ENCODE assay signal across 21 cellular contexts in genomic region chr18:48575301-48575657, GRCh38. TPM values are rescaled to one million over a fixed set of nuclear protein-coding genes. Genes with fewer than 3 reads are reported as not detected.
A peak's percentile ranks its signal among the peaks of the same experiment; 100 is the strongest.
DNase-seq lines count a peak whose midpoint lies in the region; TF ChIP-seq lines count a peak whose summit lies in the region.
"Had no signal": no experiment of that assay in that cellular context is flagged by ENCODE, and none has a peak within 500 bp of the region (broad histone marks: within the 10 kb centered on the region; RNA-seq: fewer than 3 reads in every experiment).

No MANE protein-coding gene starts in this region.

- TF ChIP-seq EP300 in SK-N-SH (IDR thresholded peaks at IDR 0.05; ENCODE audit: borderline replicate concordance in 1 of 2, low read depth in 1 of 2, low read length in 1 of 2) = peak in 1 of 2 experiments; percentile 76; a peak in 2 of 4 replicates

- 0 out of 2 replicates have a peak, but pooled peaks cover 7% of the 10 kb centered on the region for H3K9me3 ChIP-seq in SK-N-SH
- H3K9me3 ChIP-seq: testis had no signal

- H3K9me2 ChIP-seq in SK-N-SH = no peaks in the 10 kb centered on the region

- peaks cover 100% of the 10 kb centered on the region for H3K79me2 ChIP-seq in SK-N-SH (ENCODE audit: insufficient read depth)

- no peak overlapping the region for H3K4me3 Mint-ChIP-seq in endothelial cell (ENCODE audit: unreplicated experiment)
- H3K4me3 Mint-ChIP-seq: CD14-positive monocyte; stimulated activated effector memory CD8-positive, alpha-beta T cell treated with anti-CD3 and anti-CD28 coated beads, Interleukin-12 subunit alpha, Interleukin-12 subunit beta, amount 100 ng/mL, for 72 hours had no signal

- H3K9me3 Mint-ChIP-seq in endothelial cell (ENCODE audit: unreplicated experiment) = no peaks in the 10 kb centered on the region

- H3K27me3 ChIP-seq in SK-N-SH (ENCODE audit: insufficient read depth) = no peaks in the 10 kb centered on the region
- H3K27me3 ChIP-seq: testis had no signal

- H3K27ac ChIP-seq in SK-N-SH (ENCODE audit: low read depth in 2 of 2, low read length in 1 of 2) = peak overlapping the region in 1 of 2 experiments; percentile 81; a peak in 2 of 4 replicates
- H3K27ac ChIP-seq: coronary artery, HL-60 had no signal

- H3F3A ChIP-seq in SK-N-SH (replicated peaks; ENCODE audit: insufficient read depth) = no peaks in the 10 kb centered on the region

- H3K27ac Mint-ChIP-seq in endothelial cell (ENCODE audit: unreplicated experiment) = no peak overlapping the region
- H3K27ac Mint-ChIP-seq: CD14-positive monocyte; stimulated activated effector memory CD8-positive, alpha-beta T cell treated with anti-CD3 and anti-CD28 coated beads, Interleukin-12 subunit alpha, Interleukin-12 subunit beta, amount 100 ng/mL, for 72 hours had no signal

- H3K4me1 ChIP-seq in SK-N-SH (ENCODE audit: control insufficient read depth in 1 of 2, insufficient read depth in 2 of 2, low read depth in 1 of 2, low read length in 1 of 2) = peaks cover 0 to 38% of the 10 kb centered on the region in 2 experiments; a peak in 1 of 4 replicates

- peak; percentile 12; the same call in 1 of the 2 replicates for TF ChIP-seq RAD21 in SK-N-SH (IDR thresholded peaks at IDR 0.05; ENCODE audit: low read length)

- peaks cover 15% of the 10 kb centered on the region for H3K36me3 Mint-ChIP-seq in endothelial cell (ENCODE audit: low read depth, unreplicated experiment)
- H3K36me3 Mint-ChIP-seq: stimulated activated effector memory CD8-positive, alpha-beta T cell treated with anti-CD3 and anti-CD28 coated beads, Interleukin-12 subunit alpha, Interleukin-12 subunit beta, amount 100 ng/mL, for 72 hours had no signal

- no peak overlapping the region for H2AFZ ChIP-seq in SK-N-SH (ENCODE audit: low read depth)

- H3K27me3 Mint-ChIP-seq in endothelial cell (ENCODE audit: unreplicated experiment) = peaks cover 1% of the 10 kb centered on the region

- CTCF ChIA-PET in SK-N-SH (lab: Yijun Ruan, JAX) = interaction anchor here (0.7 to 1.5 kb wide), 7 partner anchors 9 to 130 kb away, joined by 3 to 5 read pairs (median 3); no protein-coding TSS in a partner anchor

- no peak for TF ChIP-seq CTCF in SK-N-SH (IDR thresholded peaks at IDR 0.05)
- TF ChIP-seq CTCF in endothelial cell (IDR thresholded peaks at IDR 0.05; ENCODE audit: unreplicated experiment) = no peak

- peaks cover 70% of the 10 kb centered on the region for H4K20me1 ChIP-seq in SK-N-SH (ENCODE audit: insufficient read depth)

- WGBS in SK-N-SH (ENCODE audit: low lambda C conversion rate) = 55% methylated on average over 8 of the region's 8 CpGs

- H3K4me2 ChIP-seq in SK-N-SH = no peak overlapping the region

- H3K4me3 ChIP-seq in SK-N-SH (ENCODE audit: low read depth in 2 of 2, low read length in 1 of 2) = no peak overlapping the region
- H3K4me3 ChIP-seq: coronary artery, testis had no signal

- POLR2A ChIA-PET in SK-N-SH (lab: Yijun Ruan, JAX) = interaction anchor here (0.6 to 1.0 kb wide), 3 partner anchors 9 to 37 kb away, joined by 3 read pairs; no protein-coding TSS in a partner anchor

- peaks cover 0 to 25% of the 10 kb centered on the region in 2 experiments for H3K36me3 ChIP-seq in SK-N-SH (replicated peaks in 1 of 2; ENCODE audit: control insufficient read depth in 1 of 2, insufficient read depth in 2 of 2, low read length in 1 of 2)

- DNase-seq in COR-L47 (lab: John Stamatoyannopoulos, UW) (peak; percentile 38), SK-N-SH (peak; percentile 86), left kidney (ENCODE audit: low read depth, low spot score) (peak; percentile 39), pons (ENCODE audit: low spot score) (peak; percentile 54), dermis blood vessel endothelial cell (no peak), endothelial cell (ENCODE audit: low spot score) (no peak), NCI-H2107 (lab: John Stamatoyannopoulos, UW) (no peak), NOMO-1 treated with dmso at 0.1 percent for 144 hours (lab: John Stamatoyannopoulos, UW; ENCODE audit: unreplicated experiment) (no peak)
- DNase-seq: activated CD4-positive, alpha-beta T cell treated with anti-CD3 and anti-CD28 coated beads for 4 hours; activated CD8-positive, alpha-beta memory T cell treated with anti-CD3 and anti-CD28 coated beads for 24 hours; activated T-cell treated with anti-CD3 and anti-CD28 coated beads, Interleukin-2, amount 50 U/mL, for 1 hour; islet precursor cell; NCI-H1092; NCI-H2029 treated with DMSO at 0.1 percent for 48 hours; NCI-H510A; stimulated activated CD4-positive, alpha-beta T cell treated with anti-CD3 and anti-CD28 coated beads, Interleukin-2, amount 100 ng/mL, for 48 hours had no signal

- H3K9ac ChIP-seq in SK-N-SH = no peak overlapping the region

- H3K4me1 Mint-ChIP-seq in endothelial cell (ENCODE audit: unreplicated experiment) = peaks cover 16% of the 10 kb centered on the region
- H3K4me1 Mint-ChIP-seq: stimulated activated effector memory CD8-positive, alpha-beta T cell treated with anti-CD3 and anti-CD28 coated beads, Interleukin-12 subunit alpha, Interleukin-12 subunit beta, amount 100 ng/mL, for 72 hours had no signal

TF ChIP-seq in SK-N-SH, 30 proteins besides CTCF, POLR2A, EP300 and RAD21:
- TF ChIP-seq USF1 (IDR thresholded peaks at IDR 0.05; ENCODE audit: borderline replicate concordance, low read depth) = no peak
- TF ChIP-seq RXRA (IDR thresholded peaks at IDR 0.05; ENCODE audit: borderline replicate concordance, low read depth) = no peak
- peak; percentile 52; the same call in 1 of the 2 replicates for TF ChIP-seq NFIC (IDR thresholded peaks at IDR 0.05; ENCODE audit: borderline replicate concordance)
- TF ChIP-seq MXI1 (IDR thresholded peaks at IDR 0.05; ENCODE audit: low read depth, low read length) = peak; percentile 74
- TF ChIP-seq RFX5 (IDR thresholded peaks at IDR 0.05; ENCODE audit: low read length) = no peak
- TF ChIP-seq CHD2 (IDR thresholded peaks at IDR 0.05; ENCODE audit: low read length, partially characterized antibody) = peak; percentile 47
- no peak for TF ChIP-seq IRF3 (IDR thresholded peaks at IDR 0.05; ENCODE audit: low read depth, low read length)
- TF ChIP-seq, protein P1, sequence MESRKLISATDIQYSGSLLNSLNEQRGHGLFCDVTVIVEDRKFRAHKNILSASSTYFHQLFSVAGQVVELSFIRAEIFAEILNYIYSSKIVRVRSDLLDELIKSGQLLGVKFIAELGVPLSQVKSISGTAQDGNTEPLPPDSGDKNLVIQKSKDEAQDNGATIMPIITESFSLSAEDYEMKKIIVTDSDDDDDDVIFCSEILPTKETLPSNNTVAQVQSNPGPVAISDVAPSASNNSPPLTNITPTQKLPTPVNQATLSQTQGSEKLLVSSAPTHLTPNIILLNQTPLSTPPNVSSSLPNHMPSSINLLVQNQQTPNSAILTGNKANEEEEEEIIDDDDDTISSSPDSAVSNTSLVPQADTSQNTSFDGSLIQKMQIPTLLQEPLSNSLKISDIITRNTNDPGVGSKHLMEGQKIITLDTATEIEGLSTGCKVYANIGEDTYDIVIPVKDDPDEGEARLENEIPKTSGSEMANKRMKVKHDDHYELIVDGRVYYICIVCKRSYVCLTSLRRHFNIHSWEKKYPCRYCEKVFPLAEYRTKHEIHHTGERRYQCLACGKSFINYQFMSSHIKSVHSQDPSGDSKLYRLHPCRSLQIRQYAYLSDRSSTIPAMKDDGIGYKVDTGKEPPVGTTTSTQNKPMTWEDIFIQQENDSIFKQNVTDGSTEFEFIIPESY (IDR thresholded peaks at IDR 0.05; ENCODE audit: borderline replicate concordance, low read depth) = no peak
- peak; percentile 42; the same call in 1 of the 2 replicates for TF ChIP-seq RCOR1 (IDR thresholded peaks at IDR 0.05; ENCODE audit: low read length)
- TF ChIP-seq GATA2 (CRISPR knock-in tag; IDR thresholded peaks at IDR 0.05) = peak; percentile 38; the same call in 1 of the 2 replicates

RNA-seq across cellular contexts. Expression of gene CTIF, which starts 36.4 kb away (rescaled TPM):
- 47.2 and 47.8 TPM in 2 replicates for polyA plus RNA-seq in SK-N-SH (2012; rRNA removed)
- 20.8 and 27.3 TPM in 2 replicates for polyA plus RNA-seq in SK-N-SH (2012; cell fraction: cytosol; rRNA removed)
- polyA plus RNA-seq in SK-N-SH (2012; cell fraction: nucleus; rRNA removed) = 157 and 177 TPM in 2 replicates
- total RNA-seq in dermis blood vessel endothelial cell (18.0 and 22.6 TPM in 2 replicates), endothelial cell (ENCODE audit: unreplicated experiment) (51.5 TPM)

Comparison
In these comparisons a context has a peak if more than half of its experiments do, and no peak if none do; other contexts are left out.
1. DNase-seq: peak in COR-L47 (single experiment), SK-N-SH (single experiment), left kidney (single experiment) and pons (single experiment); none in dermis blood vessel endothelial cell (single experiment), endothelial cell (single experiment), NCI-H2107 (single experiment) and NOMO-1 treated with dmso at 0.1 percent for 144 hours (single experiment).